In genomic region chr1:161943713-161944112, GRCh38 we compare ENCODE assay signal across 24 cellular contexts.
"Had no signal": no experiment of that assay in that cellular context is flagged by ENCODE, and none has a peak within 500 bp of the region (broad histone marks: within the 10 kb centered on the region; RNA-seq: fewer than 3 reads in every experiment).

No MANE protein-coding gene starts in this region.

- H3K4me3 Mint-ChIP-seq: activated naive CD8-positive, alpha-beta T cell; central memory CD8-positive, alpha-beta T cell; dendritic cell treated with granulocyte-macrophage colony-stimulating factor and Interleukin-4, amounts not matched to agents 40 ng/mL and 50 ng/mL, for 4 days; endodermal cell; nephron had no signal

- H3K27me3 Mint-ChIP-seq: activated naive CD8-positive, alpha-beta T cell; central memory CD8-positive, alpha-beta T cell; dendritic cell treated with granulocyte-macrophage colony-stimulating factor and Interleukin-4, amounts not matched to agents 40 ng/mL and 50 ng/mL, for 4 days had no signal

- H3K27ac Mint-ChIP-seq: activated naive CD8-positive, alpha-beta T cell; dendritic cell treated with granulocyte-macrophage colony-stimulating factor and Interleukin-4, amounts not matched to agents 40 ng/mL and 50 ng/mL, for 4 days; endodermal cell; nephron had no signal

- H3K4me1 Mint-ChIP-seq: central memory CD8-positive, alpha-beta T cell had no signal

- DNase-seq: activated CD4-positive, alpha-beta T cell treated with anti-CD3 and anti-CD28 coated beads for 48 hours; activated CD4-positive, alpha-beta T cell treated with anti-CD3 and anti-CD28 coated beads, Interleukin-2, amount 50 U/mL, for 48 hours; activated CD8-positive, alpha-beta memory T cell treated with anti-CD3 and anti-CD28 coated beads for 24 hours; activated effector memory CD4-positive, alpha-beta T cell treated with Interleukin-2 at 50 U/mL for 16 hours; activated naive CD4-positive, alpha-beta T cell treated with Interleukin-2 at 50 U/mL for 16 hours; anterior cingulate cortex; endodermal cell; foreskin keratinocyte; heart left ventricle; kidney glomerular epithelial cell; left lung; lower lobe of right lung; mesenchymal stem cell; right lobe of liver; stimulated activated CD4-positive, alpha-beta T cell treated with anti-CD3 and anti-CD28 coated beads, Interleukin-12 subunit alpha, Interleukin-12 subunit beta, amount 100 ng/mL, for 4 hours; stimulated activated CD4-positive, alpha-beta T cell treated with anti-CD3 and anti-CD28 coated beads, Interleukin-4, amount 100 ng/mL, for 1 hour; stomach; T-helper 9 cell; tibial artery had no signal

- H3K9me3 Mint-ChIP-seq: central memory CD8-positive, alpha-beta T cell; dendritic cell treated with granulocyte-macrophage colony-stimulating factor and Interleukin-4, amounts not matched to agents 40 ng/mL and 50 ng/mL, for 4 days; nephron had no signal

- ATAC-seq: activated CD4-positive, CD25-positive, alpha-beta regulatory T cell treated with anti-CD3 and anti-CD28 coated beads, Interleukin-2, amount 50 U/mL, for 24 hours; foreskin keratinocyte; heart left ventricle; left lung; lower lobe of right lung; right lobe of liver had no signal
